ENCODE assay signal across 8 cellular contexts in genomic region chr16:10871157-10871991, GRCh38.
DNase-seq lines count a peak whose midpoint lies in the region; ATAC-seq lines count a peak whose summit lies in the region.
"Had no signal": no experiment of that assay in that cellular context is flagged by ENCODE, and none has a peak within 500 bp of the region (broad histone marks: within the 10 kb centered on the region; RNA-seq: fewer than 3 reads in every experiment).

No MANE protein-coding gene starts in this region.

- no peaks in the 10 kb centered on the region for H3K36me3 ChIP-seq in HAP-1 (replicated peaks)
- H3K36me3 ChIP-seq: cardiac muscle cell had no signal

- DNase-seq in NOMO-1 (lab: John Stamatoyannopoulos, UW; ENCODE audit: unreplicated experiment in 2 of 2) (peak; percentile 75 to 85), kidney glomerular epithelial cell (lab: John Stamatoyannopoulos, UW) (peak; percentile 59), HAP-1 (ENCODE audit: low spot score in 2 of 2) (no peak)
- DNase-seq in activated T-helper 9 cell treated with anti-CD3 and anti-CD28 coated beads, Interleukin-2, amount 50 U/mL, for 16 hours (ENCODE audit: low read depth), result peak; percentile 13
- DNase-seq in stimulated activated CD8-positive, alpha-beta memory T cell treated with anti-CD3 and anti-CD28 coated beads, Interleukin-7, amount 100 ng/mL, for 4 hours (ENCODE audit: low read depth in 2 of 2), result peak; percentile 36 to 45

- no peaks in the 10 kb centered on the region for H3K4me1 ChIP-seq in HAP-1

- peak; percentile 62 for ATAC-seq in GM18502 (IDR thresholded peaks at IDR 0.05; ENCODE audit: poor library complexity, unreplicated experiment)
- peak; percentile 52 for ATAC-seq in HG02642 (IDR thresholded peaks at IDR 0.05; ENCODE audit: poor library complexity, unreplicated experiment)

- H3K4me3 ChIP-seq in HAP-1, result no peak overlapping the region
- H3K4me3 ChIP-seq: cardiac muscle cell had no signal

- peaks cover 2% of the 10 kb centered on the region; the same call in 1 of the 2 replicates for H3K27me3 ChIP-seq in HAP-1 (ENCODE audit: low read depth)

- no peaks in the 10 kb centered on the region for H3K9me3 ChIP-seq in HAP-1

- in situ Hi-C loops in HAP-1 (cut with MboI; ENCODE audit: low sequenced_read_pairs), result no loop called here

Comparison
In these comparisons a context has a peak if more than half of its experiments do, and no peak if none do; other contexts are left out.
1. DNase-seq: peak in NOMO-1 (2 of 2), activated T-helper 9 cell treated with anti-CD3 and anti-CD28 coated beads, Interleukin-2, amount 50 U/mL, for 16 hours (single experiment), kidney glomerular epithelial cell (single experiment) and stimulated activated CD8-positive, alpha-beta memory T cell treated with anti-CD3 and anti-CD28 coated beads, Interleukin-7, amount 100 ng/mL, for 4 hours (2 of 2); none in HAP-1 (0 of 2).